8 cellular contexts compared by ENCODE assay signal in genomic region chr14:55129428-55130193, GRCh38. TPM values are rescaled to one million over a fixed set of nuclear protein-coding genes. Genes with fewer than 3 reads are reported as not detected.
DNase-seq lines count a peak whose midpoint lies in the region; ATAC-seq and TF ChIP-seq lines count a peak whose summit lies in the region.

No MANE protein-coding gene starts in this region.

- POLR2A ChIA-PET in CD8-positive, alpha-beta T cell (lab: Charles Lee) = interaction anchor here (1.0 to 2.4 kb wide), 2 partner anchors 27 to 30 kb away, joined by 3 to 19 read pairs; no protein-coding TSS in a partner anchor

- intact Hi-C loops in CD8-positive, alpha-beta T cell (cut with DNase I, micrococcal nuclease) = loop anchor here (2.0 kb wide), 1 partner anchor 27 kb away; no protein-coding TSS in a partner anchor

- no peaks in the 10 kb centered on the region for H3K36me3 Mint-ChIP-seq in CD8-positive, alpha-beta T cell

- H3K36me3 ChIP-seq in CD8-positive, alpha-beta T cell (ENCODE audit: insufficient read depth, low read length) = no peaks in the 10 kb centered on the region

- peak overlapping the region; percentile 72 for H3K4me3 Mint-ChIP-seq in CD8-positive, alpha-beta T cell

- peak; percentile 70 for ATAC-seq in CD8-positive, alpha-beta T cell
- peak; percentile 64 for ATAC-seq in GM19438 (IDR thresholded peaks at IDR 0.05; ENCODE audit: low read depth, unreplicated experiment)
- ATAC-seq in HG03457 (IDR thresholded peaks at IDR 0.05; ENCODE audit: unreplicated experiment) = peak; percentile 49

- H3K4me1 Mint-ChIP-seq in CD8-positive, alpha-beta T cell (ENCODE audit: low read depth) = peaks cover 25% of the 10 kb centered on the region

- peak overlapping the region; percentile 46 for H3K4me3 ChIP-seq in CD8-positive, alpha-beta T cell (ENCODE audit: low read depth, low read length)
- peak overlapping the region; percentile 91 for H3K4me3 ChIP-seq in WI38 (ENCODE audit: low read depth, low read length)

- TF ChIP-seq CTCF in CD8-positive, alpha-beta T cell (IDR thresholded peaks at IDR 0.05) = no peak
- TF ChIP-seq CTCF in WI38 (IDR thresholded peaks at IDR 0.05; ENCODE audit: low read depth, low read length) = no peak

- H3K9me3 ChIP-seq in CD8-positive, alpha-beta T cell (ENCODE audit: low read length) = no peaks in the 10 kb centered on the region

- H3K27ac ChIP-seq in CD8-positive, alpha-beta T cell (ENCODE audit: low read depth, low read length) = no peak overlapping the region
- H3K27ac ChIP-seq in layer of hippocampus (ENCODE audit: low read depth, low read length) = peak overlapping the region; percentile 55

- DNase-seq in CD8-positive, alpha-beta T cell = peak in 6 of 7 experiments; percentile 18 to 67 (median 47)
- peak; percentile 38 for DNase-seq in central memory CD4-positive, alpha-beta T cell
- peak; percentile 55 for DNase-seq in stimulated activated CD4-positive, alpha-beta T cell treated with anti-CD3 and anti-CD28 coated beads, Interleukin-4, amount 100 ng/mL, for 1 hour
- no peak for DNase-seq in OCI-M1 (lab: John Stamatoyannopoulos, UW)

- H3K27ac Mint-ChIP-seq in CD8-positive, alpha-beta T cell = no peak overlapping the region

- H3K27me3 ChIP-seq in CD8-positive, alpha-beta T cell (ENCODE audit: insufficient read depth, low read length) = no peaks in the 10 kb centered on the region
- H3K27me3 ChIP-seq in layer of hippocampus (ENCODE audit: control insufficient read depth, insufficient read depth, low read length) = no peaks in the 10 kb centered on the region

- peaks cover 8% of the 10 kb centered on the region for H3K4me1 ChIP-seq in CD8-positive, alpha-beta T cell (ENCODE audit: insufficient read depth, low read length)

- no peaks in the 10 kb centered on the region for H3K9me3 Mint-ChIP-seq in CD8-positive, alpha-beta T cell

- CTCF ChIA-PET in CD8-positive, alpha-beta T cell (lab: Charles Lee) = interaction anchor here (0.7 kb wide), 1 partner anchor 26 kb away, joined by 3 read pairs; no protein-coding TSS in a partner anchor

- H3K27me3 Mint-ChIP-seq in CD8-positive, alpha-beta T cell (ENCODE audit: low read depth) = peaks cover 27% of the 10 kb centered on the region

RNA-seq across cellular contexts. Expression of gene LGALS3, which starts 0.6 kb away (rescaled TPM):
- total RNA-seq in CD8-positive, alpha-beta T cell = 1 to 10 TPM; 7.5 to 7.8 TPM
